In the genomic region with DNA sequence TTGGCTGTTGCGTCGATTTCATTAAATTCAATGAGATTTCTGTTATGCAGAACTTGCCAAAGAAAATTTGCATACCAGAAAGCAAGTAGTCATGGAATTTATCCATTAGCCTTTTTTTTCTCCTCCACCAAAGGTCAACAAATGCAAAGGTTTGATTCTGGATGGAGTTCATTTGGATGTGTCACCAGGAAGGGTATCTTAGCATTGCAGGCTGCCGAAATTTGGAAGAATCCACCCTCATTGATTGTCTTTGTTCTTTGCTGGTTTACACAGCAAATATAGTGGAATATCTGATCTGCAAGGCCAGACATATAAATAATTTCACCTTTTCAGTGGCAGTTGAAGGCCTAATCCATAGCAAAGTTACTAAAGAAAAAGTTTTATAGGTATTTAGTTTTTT, we compare ENCODE assay signal across 8 cellular contexts.
"Had no signal": no experiment of that assay in that cellular context is flagged by ENCODE, and none has a peak within 500 bp of the region (broad histone marks: within the 10 kb centered on the region; RNA-seq: fewer than 3 reads in every experiment).

No MANE protein-coding gene starts in this region.

- H3K4me3 ChIP-seq: GM12878 had no signal

- DNase-seq: GDM1, GF-D8 had no signal

- FAIRE-seq: G401.6, GM12878, GM12891, GM12892, GM18507, GM19239 had no signal

- ATAC-seq: GM12878 had no signal
